In the genomic region with DNA sequence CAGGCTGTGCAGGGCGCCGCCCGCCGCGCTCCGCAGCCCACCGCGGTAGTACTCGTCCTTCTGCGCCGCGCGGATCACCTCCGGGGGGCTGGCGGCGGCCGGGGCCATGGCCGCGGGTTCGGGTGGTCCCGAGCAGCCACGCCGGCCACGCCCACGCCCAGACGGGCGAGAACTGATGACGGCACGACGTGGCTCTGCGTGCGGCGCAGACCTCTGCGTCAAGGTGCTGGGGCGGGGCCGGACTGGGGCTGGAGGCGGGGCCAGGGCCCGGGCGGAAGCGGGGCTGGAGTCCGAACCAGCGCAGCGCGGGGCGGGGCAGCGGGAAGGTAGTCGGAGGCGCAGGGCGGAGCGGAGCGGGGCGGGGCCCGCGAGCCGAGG, we compare ENCODE assay signal across 8 cellular contexts. TPM values are rescaled to one million over a fixed set of nuclear protein-coding genes. Genes with fewer than 3 reads are reported as not detected.
DNase-seq lines count a peak whose midpoint lies in the region; ATAC-seq and TF ChIP-seq lines count a peak whose summit lies in the region.

Gene PEX10 (minus strand): TSS at position 170 of the 378 bp plus-strand sequence. CDS start 62 bp downstream, at position 108.

- H3K4me1 Mint-ChIP-seq in type B pancreatic cell (ENCODE audit: unreplicated experiment): peaks cover 8% of the 10 kb centered on the region

- peaks cover 0 to 24% (median 17%) of the 10 kb centered on the region in 7 donors for H3K27me3 ChIP-seq in heart right ventricle

- no peaks in the 10 kb centered on the region for H3K9me3 Mint-ChIP-seq in type B pancreatic cell

- H3K27ac Mint-ChIP-seq in type B pancreatic cell: peak within 1 kb of the TSS; percentile 89

- peak; percentile 100 for DNase-seq in GM13977 (ENCODE audit: low spot score)
- DNase-seq in NCI-H146 (lab: John Stamatoyannopoulos, UW): peak; percentile 92
- peak; percentile 86 for DNase-seq in amniotic epithelial cell (ENCODE audit: low read depth)
- DNase-seq in heart right ventricle: peak; percentile 96 to 99
- peak; percentile 93 to 100 (median 96) for DNase-seq in posterior cingulate gyrus
- DNase-seq in type B pancreatic cell (ENCODE audit: extremely low spot score, unreplicated experiment): peak; percentile 99

- H3K27me3 Mint-ChIP-seq in type B pancreatic cell: peaks cover 12% of the 10 kb centered on the region

- intact Hi-C loops in T-helper 1 cell treated with Interleukin-12 subunit alpha and Interleukin-12 subunit beta and Interleukin-4 antibody, amounts not matched to agents 30 ng/mL and 1 ng/mL, for 36 hours (cut with micrococcal nuclease): loop anchor here (1.0 kb wide), 5 partner anchors 21 to 493 kb away; partner anchors contain the start of genes MORN1, PANK4, PRXL2B and RER1
- intact Hi-C loops in heart right ventricle (cut with DNase I): loop anchor here in 8 of 10 donors (2.0 to 10.0 kb wide), 7 partner anchors 115 to 1012 kb away; partner anchors contain the start of gene PANK4 (in 1 of the 8)
- intact Hi-C loops in posterior cingulate gyrus (cut with DNase I): loop anchor here (2.0 to 10.0 kb wide), 3 partner anchors 115 to 1012 kb away; partner anchors contain the start of genes PANK4 and PRXL2B

- ATAC-seq in HG02870 (IDR thresholded peaks at IDR 0.05; ENCODE audit: unreplicated experiment): peak; percentile 75
- peak; percentile 94 to 96 (median 94) for ATAC-seq in heart right ventricle

- peaks cover 3 to 37% (median 25%) of the 10 kb centered on the region in 9 donors for H3K4me1 ChIP-seq in heart right ventricle

- WGBS in heart right ventricle, 2 donors: 0 to 1% methylated on average over 38 to 55 of the region's 55 CpGs

- peak within 1 kb of the TSS; percentile 92 for H3K4me3 Mint-ChIP-seq in type B pancreatic cell

- H3K27ac ChIP-seq in heart right ventricle: peak within 1 kb of the TSS; percentile 76 to 93 (median 90)

- in situ Hi-C loops in GM13977 (cut with MboI; ENCODE audit: low pct_unique_long_range_greater_than_20kb, low sequenced_read_pairs, unreplicated experiment): loop anchor here (10.0 kb wide), 2 partner anchors 132 to 1012 kb away; no protein-coding TSS in a partner anchor

- peaks cover 0 to 26% (median under 1%) of the 10 kb centered on the region in 9 donors for H3K36me3 ChIP-seq in heart right ventricle

- peak within 1 kb of the TSS; percentile 74 to 99 (median 86) for H3K4me3 ChIP-seq in heart right ventricle

- no peak for TF ChIP-seq CTCF in GM13977 (IDR thresholded peaks at IDR 0.05; ENCODE audit: extremely low read depth, insufficient read depth, missing control alignments)
- TF ChIP-seq CTCF in heart right ventricle (IDR thresholded peaks at IDR 0.05): no peak
- TF ChIP-seq CTCF in type B pancreatic cell (conservative IDR thresholded peaks at IDR 0.05): no peak

- no peaks in the 10 kb centered on the region for H3K36me3 Mint-ChIP-seq in type B pancreatic cell

- no peaks in the 10 kb centered on the region for H3K9me3 ChIP-seq in heart right ventricle

RNA-seq across cellular contexts. Expression of gene PEX10, which starts in this region (rescaled TPM):
- 11.4 and 14.4 TPM in 2 replicates for total RNA-seq in T-helper 1 cell treated with Interleukin-12 subunit alpha and Interleukin-12 subunit beta and Interleukin-4 antibody, amounts not matched to agents 30 ng/mL and 1 ng/mL, for 36 hours
- total RNA-seq in heart right ventricle (10 to 100 TPM; 14.6 to 26.0 (median 18.6) TPM), type B pancreatic cell (ENCODE audit: low replicate concordance) (26.7 and 27.3 TPM in 2 replicates)
- polyA plus RNA-seq in heart right ventricle: 10 to 100 TPM; 13.7 to 19.1 TPM

Comparison
In these comparisons a context has a peak if more than half of its experiments do, and no peak if none do; other contexts are left out.
1. Peak in every context shown above with its lines: DNase-seq, ATAC-seq, H3K4me3 ChIP-seq and H3K27ac ChIP-seq.